1 cellular context compared by ENCODE assay signal in genomic region chr2:88200881-88201810, GRCh38. TPM values are rescaled to one million over a fixed set of nuclear protein-coding genes. Genes with fewer than 3 reads are reported as not detected.
"Had no signal": no experiment of that assay in that cellular context is flagged by ENCODE, and none has a peak within 500 bp of the region (broad histone marks: within the 10 kb centered on the region; RNA-seq: fewer than 3 reads in every experiment).

No MANE protein-coding gene starts in this region.

RNA-seq across cellular contexts. Expression of gene THNSL2, which starts 31.0 kb away (rescaled TPM):
- total RNA-seq: activated CD8-positive, alpha-beta T cell treated with anti-CD3 and anti-CD28 coated beads, Interleukin-2, amount 10 ng/mL, durations not matched to agents 7 days and 5 days had no signal
